ENCODE assay signal across 26 cellular contexts in the genomic region with DNA sequence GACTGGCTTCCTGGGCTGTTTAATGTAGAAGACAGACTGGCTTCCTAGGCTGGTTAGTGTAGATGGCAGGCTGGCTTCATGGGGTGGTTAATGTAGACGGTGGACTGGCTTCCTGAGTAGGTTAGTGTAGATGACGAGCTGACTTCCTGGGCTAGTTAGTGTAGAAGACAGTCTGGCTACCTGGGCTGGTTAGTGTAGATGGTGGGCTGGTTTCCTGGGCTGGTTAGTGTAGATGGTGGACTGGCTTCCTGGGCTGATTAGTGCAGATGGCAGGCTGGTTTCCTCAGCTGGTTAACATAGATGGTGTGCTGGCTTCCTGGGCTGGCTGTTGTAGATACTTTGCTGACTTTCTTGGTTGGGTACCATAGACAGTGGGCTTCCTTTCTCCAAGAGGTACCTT.
"Had no signal": no experiment of that assay in that cellular context is flagged by ENCODE, and none has a peak within 500 bp of the region (broad histone marks: within the 10 kb centered on the region; RNA-seq: fewer than 3 reads in every experiment).

No MANE protein-coding gene starts in this region.

- H3K9me3 ChIP-seq: colonic mucosa, thyroid gland had no signal

- H3K4me3 ChIP-seq: colonic mucosa, gastroesophageal sphincter, heart left ventricle, hepatocyte, left lung, right lobe of liver, smooth muscle cell, thyroid gland had no signal

- ATAC-seq: esophagus mucosa; foreskin keratinocyte; gastroesophageal sphincter; heart left ventricle; left cardiac atrium; left lung; naive thymus-derived CD8-positive, alpha-beta T cell; right lobe of liver; stimulated activated naive CD8-positive, alpha-beta T cell treated with anti-CD3 and anti-CD28 coated beads, Interleukin-15, amount 100 ng/mL, for 72 hours had no signal

- H3K4me3 Mint-ChIP-seq: naive thymus-derived CD8-positive, alpha-beta T cell; nephron progenitor cell; stimulated activated naive CD8-positive, alpha-beta T cell treated with anti-CD3 and anti-CD28 coated beads, Interleukin-15, amount 100 ng/mL, for 72 hours had no signal

- H3K27ac ChIP-seq: colonic mucosa, epithelial cell of prostate, foreskin keratinocyte, gastroesophageal sphincter, heart left ventricle, hepatocyte, left lung, parathyroid adenoma, right lobe of liver, thyroid gland had no signal

- H3K36me3 ChIP-seq: colonic mucosa, gastroesophageal sphincter, heart left ventricle, left lung, right lobe of liver, thyroid gland had no signal

- DNase-seq: colonic mucosa; effector CD4-positive, alpha-beta T cell; foreskin keratinocyte; heart left ventricle; left cardiac atrium; left lung; mesenchymal stem cell; naive thymus-derived CD8-positive, alpha-beta T cell; nephron progenitor cell; occipital lobe; stimulated activated CD4-positive, alpha-beta T cell treated with anti-CD3 and anti-CD28 coated beads, Interleukin-12 subunit alpha, Interleukin-12 subunit beta, amount 100 ng/mL, for 4 hours; stimulated activated CD4-positive, alpha-beta T cell treated with anti-CD3 and anti-CD28 coated beads, Interleukin-1b, Interleukin-23, amount 100 ng/mL, for 48 hours; stimulated activated CD4-positive, alpha-beta T cell treated with anti-CD3 and anti-CD28 coated beads, Interleukin-4, amount 100 ng/mL, for 1 hour; stimulated activated CD8-positive, alpha-beta memory T cell treated with anti-CD3 and anti-CD28 coated beads, Interleukin-4, amount 100 ng/mL, for 48 hours; stimulated activated naive CD4-positive, alpha-beta T cell; stimulated activated naive CD8-positive, alpha-beta T cell treated with anti-CD3 and anti-CD28 coated beads, Interleukin-15, amount 100 ng/mL, for 72 hours; thyroid gland; trophoblast cell had no signal

- H3K27ac Mint-ChIP-seq: naive thymus-derived CD8-positive, alpha-beta T cell; progenitor cell of endocrine pancreas had no signal

- H3K4me1 Mint-ChIP-seq: stimulated activated naive CD8-positive, alpha-beta T cell treated with anti-CD3 and anti-CD28 coated beads, Interleukin-15, amount 100 ng/mL, for 72 hours had no signal

- H3K27me3 ChIP-seq: colonic mucosa, foreskin keratinocyte, hepatocyte, right lobe of liver, thyroid gland had no signal
